ENCODE assay signal across 32 cellular contexts in genomic region chr20:49409302-49409969, GRCh38.
"Had no signal": no experiment of that assay in that cellular context is flagged by ENCODE, and none has a peak within 500 bp of the region (broad histone marks: within the 10 kb centered on the region; RNA-seq: fewer than 3 reads in every experiment).

No MANE protein-coding gene starts in this region.

- H3K4me3 ChIP-seq: adrenal gland, body of pancreas, breast epithelium, SJCRH30, SK-N-MC had no signal

- H3K27ac ChIP-seq: adrenal gland, body of pancreas, breast epithelium, KMS-11, RWPE1, SJCRH30, SK-N-MC had no signal

- DNase-seq: activated CD4-positive, alpha-beta T cell treated with anti-CD3 and anti-CD28 coated beads for 36 hours; activated CD4-positive, alpha-beta T cell treated with anti-CD3 and anti-CD28 coated beads, Interleukin-2, amount 10 ng/mL, durations not matched to agents 7 days and 5 days; activated CD4-positive, alpha-beta T cell treated with anti-CD3 and anti-CD28 coated beads, Interleukin-2, amount 50 U/mL, for 48 hours; activated CD8-positive, alpha-beta memory T cell treated with anti-CD3 and anti-CD28 coated beads, Interleukin-2, amount 50 U/mL, for 4 hours; activated gamma-delta T cell treated with Interleukin-2 at 50 U/mL for 16 hours; activated naive CD4-positive, alpha-beta T cell treated with anti-CD3 and anti-CD28 coated beads for 36 hours; activated T-cell treated with anti-CD3 and anti-CD28 coated beads for 4 hours; activated T-cell treated with anti-CD3 and anti-CD28 coated beads, Interleukin-2, amount 50 U/mL, for 4 hours; adrenal gland; body of pancreas; MM.1S; MV-4-11; NCI-H1436 treated with DMSO at 0.1 percent for 48 hours; NCI-H1694 treated with DMSO at 0.1 percent for 48 hours; NCI-H2107; NCI-H2171; NCI-H510A; NCI-H526; NCI-H748 treated with DMSO at 0.1 percent for 48 hours; NK-92 treated with Interleukin-12 subunit alpha and Interleukin-12 subunit beta, amount 100 ng/mL, for 24 hours; PC-3; Right ventricle myocardium superior had no signal

- H3K4me1 ChIP-seq: body of pancreas, breast epithelium had no signal

- H3K4me2 ChIP-seq: KMS-11 had no signal

- H3K9ac ChIP-seq: KMS-11 had no signal

- H3K36me3 ChIP-seq: adrenal gland, breast epithelium, SJCRH30 had no signal

- ATAC-seq: activated CD4-positive, alpha-beta T cell treated with anti-CD3 and anti-CD28 coated beads for 36 hours; activated CD4-positive, CD25-positive, alpha-beta regulatory T cell treated with anti-CD3 and anti-CD28 coated beads, Interleukin-2, amount 50 U/mL, for 24 hours; activated naive CD4-positive, alpha-beta T cell treated with anti-CD3 and anti-CD28 coated beads, Interleukin-2, amount 50 U/mL, for 72 hours; activated T-cell treated with anti-CD3 and anti-CD28 coated beads, Interleukin-2, amount 50 U/mL, for 4 hours; body of pancreas; PC-3 had no signal

- FAIRE-seq: astrocyte, RCC 7860, TTC549 had no signal

- H3K9me3 ChIP-seq: adrenal gland, body of pancreas, breast epithelium, SJCRH30 had no signal

- H3K27me3 ChIP-seq: adrenal gland, body of pancreas, breast epithelium had no signal
